Comparison of ENCODE assay signal across 13 cellular contexts in genomic region chr16:16027728-16028310, GRCh38.
DNase-seq lines count a peak whose midpoint lies in the region; ATAC-seq, FAIRE-seq and TF ChIP-seq lines count a peak whose summit lies in the region.
"Had no signal": no experiment of that assay in that cellular context is flagged by ENCODE, and none has a peak within 500 bp of the region (broad histone marks: within the 10 kb centered on the region; RNA-seq: fewer than 3 reads in every experiment).

No MANE protein-coding gene starts in this region.

- WGBS in small intestine, 3 donors: 27 to 63% (median 57%) methylated on average over 10 to 11 of the region's 11 CpGs
- 92% methylated on average over 11 of the region's 11 CpGs for WGBS in smooth muscle cell (ENCODE audit: low lambda C conversion rate)

- H3K27me3 ChIP-seq in small intestine (ENCODE audit: control insufficient read depth in 2 of 2, insufficient read depth in 2 of 2, low read length in 2 of 2) (no peaks in the 10 kb centered on the region), smooth muscle cell (ENCODE audit: low read depth) (no peaks in the 10 kb centered on the region)
- H3K27me3 ChIP-seq: SJSA1 had no signal

- no peak for FAIRE-seq in small intestine (lab: Jason Lieb, UNC)
- FAIRE-seq: keratinocyte had no signal

- no peaks in the 10 kb centered on the region for H3F3A ChIP-seq in smooth muscle cell (ENCODE audit: low read depth)

- H3K4me2 ChIP-seq in smooth muscle cell: no peak overlapping the region

- no peaks in the 10 kb centered on the region for H3K36me3 ChIP-seq in small intestine (ENCODE audit: control insufficient read depth in 2 of 2, insufficient read depth in 2 of 2, low read length in 2 of 2)
- H3K36me3 ChIP-seq in smooth muscle cell (ENCODE audit: low read depth): no peaks in the 10 kb centered on the region

- no peak for DNase-seq in activated CD4-positive, alpha-beta T cell treated with anti-CD3 and anti-CD28 coated beads, Interleukin-2, amount 10 ng/mL, durations not matched to agents 7 days and 5 days
- no peak for DNase-seq in activated CD4-positive, alpha-beta T cell treated with anti-CD3 and anti-CD28 coated beads, Interleukin-2, amount 50 U/mL, for 4 hours
- DNase-seq in UCSD-AML1 (lab: John Stamatoyannopoulos, UW; ENCODE audit: unreplicated experiment) (peak; percentile 13), left lobe of liver (ENCODE audit: low spot score) (no peak), small intestine (peak; percentile 51), smooth muscle cell (lab: John Stamatoyannopoulos, UW; ENCODE audit: unreplicated experiment) (no peak), globus pallidus (ENCODE audit: low spot score) (no peak)
- no peak for DNase-seq in stimulated activated CD4-positive, alpha-beta T cell treated with anti-CD3 and anti-CD28 coated beads, Interleukin-4, amount 100 ng/mL, for 1 hour
- DNase-seq: activated CD4-positive, alpha-beta T cell treated with anti-CD3 and anti-CD28 coated beads for 1 hour; activated gamma-delta T cell treated with Interleukin-2 at 50 U/mL for 16 hours; NCI-H345 had no signal

- POLR2A ChIA-PET in activated CD4-positive, alpha-beta T cell treated with anti-CD3 and anti-CD28 coated beads, Interleukin-2, amount 10 ng/mL, durations not matched to agents 7 days and 5 days (lab: Charles Lee): no interaction called here

- H3K27me3 Mint-ChIP-seq in activated CD4-positive, alpha-beta T cell treated with anti-CD3 and anti-CD28 coated beads, Interleukin-2, amount 10 ng/mL, durations not matched to agents 7 days and 5 days: no peaks in the 10 kb centered on the region

- H3K36me3 Mint-ChIP-seq in activated CD4-positive, alpha-beta T cell treated with anti-CD3 and anti-CD28 coated beads, Interleukin-2, amount 10 ng/mL, durations not matched to agents 7 days and 5 days (ENCODE audit: low read depth): peaks cover 16% of the 10 kb centered on the region

- no peak for TF ChIP-seq CTCF in smooth muscle cell (IDR thresholded peaks at IDR 0.05; ENCODE audit: borderline replicate concordance, insufficient read depth, poor library complexity, severe bottlenecking)

- H4K20me1 ChIP-seq in smooth muscle cell (ENCODE audit: low read depth): no peaks in the 10 kb centered on the region

- CTCF ChIA-PET in activated CD4-positive, alpha-beta T cell treated with anti-CD3 and anti-CD28 coated beads, Interleukin-2, amount 10 ng/mL, durations not matched to agents 7 days and 5 days (lab: Charles Lee): interaction anchor here (0.5 to 1.4 kb wide), 6 partner anchors 8 to 78 kb away, joined by 3 to 4 read pairs (median 3); no protein-coding TSS in a partner anchor

- H3K4me3 ChIP-seq in small intestine (ENCODE audit: low read depth in 1 of 2, low read length in 2 of 2) (peak overlapping the region in 1 of 2 donors; percentile 12), smooth muscle cell (no peak overlapping the region)
- H3K4me3 ChIP-seq: SJSA1 had no signal

- H3K79me2 ChIP-seq in smooth muscle cell (ENCODE audit: low read depth): no peaks in the 10 kb centered on the region

- H3K27ac ChIP-seq in small intestine (ENCODE audit: low read depth in 1 of 2, low read length in 1 of 2) (peak overlapping the region in 1 of 2 donors; percentile 83), smooth muscle cell (ENCODE audit: low read depth) (no peak overlapping the region)
- H3K27ac ChIP-seq: SJSA1 had no signal

- no peaks in the 10 kb centered on the region for H3K9me3 ChIP-seq in small intestine (ENCODE audit: control insufficient read depth, low read depth)
- no peaks in the 10 kb centered on the region for H3K9me3 ChIP-seq in smooth muscle cell (replicated peaks; ENCODE audit: low read depth)
- H3K9me3 ChIP-seq: SJSA1 had no signal

- H3K27ac Mint-ChIP-seq in activated CD4-positive, alpha-beta T cell treated with anti-CD3 and anti-CD28 coated beads, Interleukin-2, amount 10 ng/mL, durations not matched to agents 7 days and 5 days: peak overlapping the region; percentile 62

- peaks cover 37% of the 10 kb centered on the region for H3K4me1 Mint-ChIP-seq in activated CD4-positive, alpha-beta T cell treated with anti-CD3 and anti-CD28 coated beads, Interleukin-2, amount 10 ng/mL, durations not matched to agents 7 days and 5 days

- peak; percentile 16 for ATAC-seq in left lobe of liver

- no peaks in the 10 kb centered on the region for H3K9me3 Mint-ChIP-seq in activated CD4-positive, alpha-beta T cell treated with anti-CD3 and anti-CD28 coated beads, Interleukin-2, amount 10 ng/mL, durations not matched to agents 7 days and 5 days

- H2AFZ ChIP-seq in smooth muscle cell (ENCODE audit: low read depth): no peak overlapping the region

- no peak overlapping the region for H3K9ac ChIP-seq in smooth muscle cell (ENCODE audit: low read depth)

- H3K4me3 Mint-ChIP-seq in activated CD4-positive, alpha-beta T cell treated with anti-CD3 and anti-CD28 coated beads, Interleukin-2, amount 10 ng/mL, durations not matched to agents 7 days and 5 days: no peak overlapping the region

- H3K4me1 ChIP-seq in small intestine (ENCODE audit: control insufficient read depth in 2 of 2, insufficient read depth in 1 of 2, low read depth in 1 of 2, low read length in 1 of 2) (peaks cover 0 to 5% of the 10 kb centered on the region in 2 donors), smooth muscle cell (ENCODE audit: low read depth) (no peaks in the 10 kb centered on the region)

Comparison
In these comparisons a context has a peak if more than half of its experiments do, and no peak if none do; other contexts are left out.
1. DNase-seq: peak in UCSD-AML1 (single experiment) and small intestine (single experiment); none in activated CD4-positive, alpha-beta T cell treated with anti-CD3 and anti-CD28 coated beads, Interleukin-2, amount 10 ng/mL, durations not matched to agents 7 days and 5 days (single experiment), activated CD4-positive, alpha-beta T cell treated with anti-CD3 and anti-CD28 coated beads, Interleukin-2, amount 50 U/mL, for 4 hours (0 of 2), left lobe of liver (single experiment), smooth muscle cell (single experiment), stimulated activated CD4-positive, alpha-beta T cell treated with anti-CD3 and anti-CD28 coated beads, Interleukin-4, amount 100 ng/mL, for 1 hour (single experiment) and globus pallidus (single experiment).